In genomic region chr11:12288212-12288933, GRCh38 we compare ENCODE assay signal across 1 cellular context.
TF ChIP-seq lines count a peak whose summit lies in the region.

No MANE protein-coding gene starts in this region.

TF ChIP-seq in GM23338, 12 proteins besides CTCF, POLR2A, EP300 and RAD21 (continued from another document):
- no peak for TF ChIP-seq ZNF331 (CRISPR knock-in tag; IDR thresholded peaks at IDR 0.05; ENCODE audit: low read depth)
- no peak for TF ChIP-seq STAT1 (IDR thresholded peaks at IDR 0.05; ENCODE audit: unreplicated experiment)
- TF ChIP-seq CREB1 (CRISPR knock-in tag; IDR thresholded peaks at IDR 0.05; ENCODE audit: low read depth): no peak
- no peak for TF ChIP-seq EZH2phosphoT487 (IDR thresholded peaks at IDR 0.05; ENCODE audit: unreplicated experiment)
